Comparison of ENCODE assay signal across 8 cellular contexts in genomic region chr11:57527056-57527631, GRCh38. TPM values are rescaled to one million over a fixed set of nuclear protein-coding genes. Genes with fewer than 3 reads are reported as not detected.
DNase-seq lines count a peak whose midpoint lies in the region; ATAC-seq and TF ChIP-seq lines count a peak whose summit lies in the region.

No MANE protein-coding gene starts in this region.

- H3K27ac Mint-ChIP-seq in Calu3 (ENCODE audit: unreplicated experiment) = peak overlapping the region; percentile 13
- peak overlapping the region; percentile 73 for H3K27ac Mint-ChIP-seq in activated naive CD4-positive, alpha-beta T cell treated with anti-CD3 and anti-CD28 coated beads, Interleukin-2, amount 10 ng/mL, durations not matched to agents 7 days and 5 days

- no peaks in the 10 kb centered on the region for H3K27me3 Mint-ChIP-seq in Calu3 (ENCODE audit: unreplicated experiment)
- no peaks in the 10 kb centered on the region for H3K27me3 Mint-ChIP-seq in activated naive CD4-positive, alpha-beta T cell treated with anti-CD3 and anti-CD28 coated beads, Interleukin-2, amount 10 ng/mL, durations not matched to agents 7 days and 5 days

- DNase-seq in Calu3 = peak; percentile 81
- peak; percentile 87 for DNase-seq in HuH-7 (ENCODE audit: low spot score)
- DNase-seq in SK-N-DZ (ENCODE audit: low spot score) = peak; percentile 60
- peak; percentile 87 for DNase-seq in activated naive CD4-positive, alpha-beta T cell treated with anti-CD3 and anti-CD28 coated beads, Interleukin-2, amount 10 ng/mL, durations not matched to agents 7 days and 5 days
- DNase-seq in cardiac septum (ENCODE audit: low spot score) = peak; percentile 83
- DNase-seq in renal cortical epithelial cell (ENCODE audit: low read depth) = peak; percentile 42
- DNase-seq in GM19238 (ENCODE audit: insufficient read length, low spot score) = no peak

- BruUV-seq in Calu3 (replicated peaks; lab: Mats Ljungman, UMichigan) = no TSS peak

- peaks cover 23% of the 10 kb centered on the region for H3K36me3 Mint-ChIP-seq in Calu3 (ENCODE audit: insufficient read depth, unreplicated experiment)
- H3K36me3 Mint-ChIP-seq in activated naive CD4-positive, alpha-beta T cell treated with anti-CD3 and anti-CD28 coated beads, Interleukin-2, amount 10 ng/mL, durations not matched to agents 7 days and 5 days = peaks cover 14% of the 10 kb centered on the region

- intact Hi-C loops in Calu3 (cut with micrococcal nuclease; ENCODE audit: unreplicated experiment) (loop anchor here (1.0 to 5.0 kb wide), 3 partner anchors 34 to 180 kb away; no protein-coding TSS in a partner anchor), cardiac septum (cut with DNase I) (loop anchor here (1.0 to 5.0 kb wide), 3 partner anchors 34 to 180 kb away; no protein-coding TSS in a partner anchor)

- peak; percentile 82 for TF ChIP-seq CTCF in Calu3 (IDR thresholded peaks at IDR 0.05; ENCODE audit: unreplicated experiment)

- H3K4me1 Mint-ChIP-seq in Calu3 (ENCODE audit: low read depth, unreplicated experiment) = peaks cover 12% of the 10 kb centered on the region
- peaks cover 43% of the 10 kb centered on the region for H3K4me1 Mint-ChIP-seq in activated naive CD4-positive, alpha-beta T cell treated with anti-CD3 and anti-CD28 coated beads, Interleukin-2, amount 10 ng/mL, durations not matched to agents 7 days and 5 days

- H3K4me3 Mint-ChIP-seq in Calu3 (ENCODE audit: low read depth, unreplicated experiment) = no peak overlapping the region
- no peak overlapping the region for H3K4me3 Mint-ChIP-seq in activated naive CD4-positive, alpha-beta T cell treated with anti-CD3 and anti-CD28 coated beads, Interleukin-2, amount 10 ng/mL, durations not matched to agents 7 days and 5 days

- H3K9me3 Mint-ChIP-seq in Calu3 (ENCODE audit: low read depth, unreplicated experiment) = no peaks in the 10 kb centered on the region
- H3K9me3 Mint-ChIP-seq in activated naive CD4-positive, alpha-beta T cell treated with anti-CD3 and anti-CD28 coated beads, Interleukin-2, amount 10 ng/mL, durations not matched to agents 7 days and 5 days = no peaks in the 10 kb centered on the region

- CTCF ChIA-PET in Calu3 (lab: Charles Lee) = interaction anchor here (0.6 to 3.5 kb wide), 5 partner anchors 34 to 241 kb away, joined by 3 to 42 read pairs (median 6); no protein-coding TSS in a partner anchor
- CTCF ChIA-PET in activated naive CD4-positive, alpha-beta T cell treated with anti-CD3 and anti-CD28 coated beads, Interleukin-2, amount 10 ng/mL, durations not matched to agents 7 days and 5 days (lab: Charles Lee) = interaction anchor here (0.6 to 7.6 kb wide), 37 partner anchors 8 to 193 kb away, joined by 3 to 306 read pairs (median 4); partner anchors contain the start of genes RTN4RL2, SLC43A1 and UBE2L6

- no peak for ATAC-seq in GM18498 (IDR thresholded peaks at IDR 0.05; ENCODE audit: unreplicated experiment)

RNA-seq across cellular contexts. Expression of gene TIMM10, which starts 3.4 kb away (rescaled TPM):
- total RNA-seq in Calu3 (2022) (68.5 and 73.5 TPM in 2 replicates), cardiac septum (71.6 TPM), renal cortical epithelial cell (16.6 and 59.0 TPM in 2 replicates)
- polyA plus RNA-seq in SK-N-DZ (2014; cell fraction: cytosol; rRNA removed) = 76.1 and 111 TPM in 2 replicates
- 36.7 and 53.3 TPM in 2 replicates for polyA plus RNA-seq in SK-N-DZ (2014; cell fraction: nucleus; rRNA removed)

RNA-seq across cellular contexts. Expression of gene SMTNL1, which starts 10.3 kb away (rescaled TPM):
- total RNA-seq in Calu3 (2022) (not detected in 2 replicates), cardiac septum (not detected), renal cortical epithelial cell (not detected in 2 replicates)
- 0.12 and 0.16 TPM in 2 replicates for polyA plus RNA-seq in SK-N-DZ (2014; cell fraction: cytosol; rRNA removed)
- polyA plus RNA-seq in SK-N-DZ (2014; cell fraction: nucleus; rRNA removed) = 0.50 and 0.64 TPM in 2 replicates

RNA-seq across cellular contexts. Expression of gene SLC43A1, which starts 11.6 kb away (rescaled TPM):
- total RNA-seq in Calu3 (2022) (9.5 and 12.5 TPM in 2 replicates), cardiac septum (2.0 TPM), renal cortical epithelial cell (1.2 TPM in 2 replicates)
- polyA plus RNA-seq in SK-N-DZ (2014; cell fraction: cytosol; rRNA removed) = 11.6 and 16.9 TPM in 2 replicates
- 44.9 and 68.1 TPM in 2 replicates for polyA plus RNA-seq in SK-N-DZ (2014; cell fraction: nucleus; rRNA removed)

RNA-seq across cellular contexts. Expression of gene UBE2L6, which starts 40.3 kb away (rescaled TPM):
- total RNA-seq in Calu3 (2022) (80.8 and 170 TPM in 2 replicates), cardiac septum (15.8 TPM), renal cortical epithelial cell (24.7 and 38.3 TPM in 2 replicates)
- polyA plus RNA-seq in SK-N-DZ (2014; cell fraction: cytosol; rRNA removed) = 47.7 and 47.8 TPM in 2 replicates
- polyA plus RNA-seq in SK-N-DZ (2014; cell fraction: nucleus; rRNA removed) = 17.3 and 21.4 TPM in 2 replicates
